Comparison of ENCODE assay signal across 9 cellular contexts in genomic region chr5:81302596-81302995, GRCh38. TPM values are rescaled to one million over a fixed set of nuclear protein-coding genes. Genes with fewer than 3 reads are reported as not detected.
DNase-seq lines count a peak whose midpoint lies in the region; ATAC-seq, FAIRE-seq and TF ChIP-seq lines count a peak whose summit lies in the region.
"Had no signal": no experiment of that assay in that cellular context is flagged by ENCODE, and none has a peak within 500 bp of the region (broad histone marks: within the 10 kb centered on the region; RNA-seq: fewer than 3 reads in every experiment).

No MANE protein-coding gene starts in this region.

- no peak for TF ChIP-seq CTCF in ovary (IDR thresholded peaks at IDR 0.05)

- POLR2A ChIA-PET in activated CD4-positive, alpha-beta memory T cell treated with anti-CD3 and anti-CD28 coated beads for 36 hours (lab: Charles Lee), result interaction anchor here (1.1 kb wide), 1 partner anchor 19 kb away, joined by 6 read pairs; no protein-coding TSS in a partner anchor

- no peak for FAIRE-seq in GM12891 (lab: Jason Lieb, UNC)
- FAIRE-seq: A204.1 had no signal

- no peak overlapping the region for H3K9ac ChIP-seq in iPS-15b (ENCODE audit: low read depth, low read length)

- DNase-seq in T-helper 2 cell treated with Interferon-gamma antibody and Interleukin-4, amounts not matched to agents 5 μg/mL and 100 μg/mL, for 36 hours (ENCODE audit: low spot score), result no peak
- no peak for DNase-seq in T-helper 2 cell
- DNase-seq in activated CD4-positive, alpha-beta memory T cell treated with anti-CD3 and anti-CD28 coated beads for 36 hours, result no peak
- no peak for DNase-seq in stimulated activated naive B cell treated with anti-CD40 and anti-IgM and Interleukin-4, amounts not matched to agents 10 μg/mL and 1 μg/mL and 100 μg/mL, for 72 hours
- DNase-seq in ovary, result no peak
- DNase-seq in GM12891 (ENCODE audit: insufficient read length, low spot score), result no peak
- DNase-seq in SW480 (ENCODE audit: low spot score), result no peak

- peaks cover 7% of the 10 kb centered on the region for H3K4me1 ChIP-seq in iPS-15b (ENCODE audit: control insufficient read depth, insufficient read depth, low read length)
- peaks cover 10% of the 10 kb centered on the region for H3K4me1 ChIP-seq in ovary (ENCODE audit: insufficient read depth)

- H3K27ac Mint-ChIP-seq in T-helper 2 cell treated with Interferon-gamma antibody and Interleukin-4, amounts not matched to agents 5 μg/mL and 100 μg/mL, for 36 hours, result peak overlapping the region; percentile 100
- H3K27ac Mint-ChIP-seq in activated CD4-positive, alpha-beta memory T cell treated with anti-CD3 and anti-CD28 coated beads for 36 hours, result peak overlapping the region; percentile 92
- H3K27ac Mint-ChIP-seq in stimulated activated naive B cell treated with anti-CD40 and anti-IgM and Interleukin-4, amounts not matched to agents 10 μg/mL and 1 μg/mL and 100 μg/mL, for 72 hours, result peak overlapping the region; percentile 96

- no peaks in the 10 kb centered on the region for H3K9me3 Mint-ChIP-seq in T-helper 2 cell treated with Interferon-gamma antibody and Interleukin-4, amounts not matched to agents 5 μg/mL and 100 μg/mL, for 36 hours
- no peaks in the 10 kb centered on the region for H3K9me3 Mint-ChIP-seq in activated CD4-positive, alpha-beta memory T cell treated with anti-CD3 and anti-CD28 coated beads for 36 hours
- H3K9me3 Mint-ChIP-seq in stimulated activated naive B cell treated with anti-CD40 and anti-IgM and Interleukin-4, amounts not matched to agents 10 μg/mL and 1 μg/mL and 100 μg/mL, for 72 hours, result no peaks in the 10 kb centered on the region

- H3K4me1 Mint-ChIP-seq in T-helper 2 cell treated with Interferon-gamma antibody and Interleukin-4, amounts not matched to agents 5 μg/mL and 100 μg/mL, for 36 hours (ENCODE audit: low read depth), result peaks cover 27% of the 10 kb centered on the region
- peaks cover 55% of the 10 kb centered on the region for H3K4me1 Mint-ChIP-seq in activated CD4-positive, alpha-beta memory T cell treated with anti-CD3 and anti-CD28 coated beads for 36 hours (ENCODE audit: low read depth)
- peaks cover 19 to 38% of the 10 kb centered on the region in 2 donors for H3K4me1 Mint-ChIP-seq in stimulated activated naive B cell treated with anti-CD40 and anti-IgM and Interleukin-4, amounts not matched to agents 10 μg/mL and 1 μg/mL and 100 μg/mL, for 72 hours

- peak overlapping the region; percentile 99 for H3K4me3 Mint-ChIP-seq in T-helper 2 cell treated with Interferon-gamma antibody and Interleukin-4, amounts not matched to agents 5 μg/mL and 100 μg/mL, for 36 hours
- H3K4me3 Mint-ChIP-seq in activated CD4-positive, alpha-beta memory T cell treated with anti-CD3 and anti-CD28 coated beads for 36 hours, result peak overlapping the region; percentile 92
- H3K4me3 Mint-ChIP-seq in stimulated activated naive B cell treated with anti-CD40 and anti-IgM and Interleukin-4, amounts not matched to agents 10 μg/mL and 1 μg/mL and 100 μg/mL, for 72 hours, result peak overlapping the region; percentile 93

- 89 to 92% (median 91%) methylated on average over 5 of the region's 5 CpGs for WGBS in ovary, 3 donors

- H3K36me3 Mint-ChIP-seq in T-helper 2 cell treated with Interferon-gamma antibody and Interleukin-4, amounts not matched to agents 5 μg/mL and 100 μg/mL, for 36 hours (ENCODE audit: low read depth), result peaks cover 14% of the 10 kb centered on the region
- H3K36me3 Mint-ChIP-seq in activated CD4-positive, alpha-beta memory T cell treated with anti-CD3 and anti-CD28 coated beads for 36 hours, result peaks cover 12% of the 10 kb centered on the region
- H3K36me3 Mint-ChIP-seq in stimulated activated naive B cell treated with anti-CD40 and anti-IgM and Interleukin-4, amounts not matched to agents 10 μg/mL and 1 μg/mL and 100 μg/mL, for 72 hours, result peaks cover 10 to 11% of the 10 kb centered on the region in 2 donors

- no peaks in the 10 kb centered on the region for H3K27me3 Mint-ChIP-seq in T-helper 2 cell treated with Interferon-gamma antibody and Interleukin-4, amounts not matched to agents 5 μg/mL and 100 μg/mL, for 36 hours (ENCODE audit: low read depth)
- no peaks in the 10 kb centered on the region for H3K27me3 Mint-ChIP-seq in activated CD4-positive, alpha-beta memory T cell treated with anti-CD3 and anti-CD28 coated beads for 36 hours
- H3K27me3 Mint-ChIP-seq in stimulated activated naive B cell treated with anti-CD40 and anti-IgM and Interleukin-4, amounts not matched to agents 10 μg/mL and 1 μg/mL and 100 μg/mL, for 72 hours, result no peaks in the 10 kb centered on the region

- intact Hi-C loops in activated CD4-positive, alpha-beta memory T cell treated with anti-CD3 and anti-CD28 coated beads for 36 hours (cut with micrococcal nuclease), result loop anchor here (5.0 to 10.0 kb wide), 4 partner anchors 340 to 898 kb away; partner anchors contain the start of genes RASGRF2 and ZFYVE16
- intact Hi-C loops in ovary (cut with DNase I), result no loop called here

- H3K36me3 ChIP-seq in iPS-15b (ENCODE audit: control insufficient read depth, insufficient read depth, low read length) (no peaks in the 10 kb centered on the region), ovary (no peaks in the 10 kb centered on the region)

- CTCF ChIA-PET in activated CD4-positive, alpha-beta memory T cell treated with anti-CD3 and anti-CD28 coated beads for 36 hours (lab: Charles Lee), result interaction anchor here (0.6 to 1.9 kb wide), 5 partner anchors 11 to 982 kb away, joined by 3 to 10 read pairs (median 4); no protein-coding TSS in a partner anchor

- TF ChIP-seq EP300 in ovary (IDR thresholded peaks at IDR 0.05), result no peak

- H3K9me3 ChIP-seq in iPS-15b (ENCODE audit: control insufficient read depth, insufficient read depth, low read length) (no peaks in the 10 kb centered on the region), ovary (no peaks in the 10 kb centered on the region)

- no peaks in the 10 kb centered on the region for H3K27me3 ChIP-seq in iPS-15b (ENCODE audit: control insufficient read depth, insufficient read depth, low read length)
- H3K27me3 ChIP-seq in ovary, result no peaks in the 10 kb centered on the region

- H3K4me3 ChIP-seq in iPS-15b (ENCODE audit: low read depth, low read length) (peak overlapping the region; percentile 75), ovary (no peak overlapping the region)

- no peak overlapping the region for H3K27ac ChIP-seq in ovary

- ATAC-seq in stimulated activated naive B cell treated with anti-CD40 and anti-IgM and Interleukin-4, amounts not matched to agents 10 μg/mL and 1 μg/mL and 100 μg/mL, for 72 hours (replicated peaks), result no peak

- TF ChIP-seq POLR2A in ovary (IDR thresholded peaks at IDR 0.05) (no peak), GM12891 (IDR thresholded peaks at IDR 0.05; ENCODE audit: low read depth, low read length) (no peak)

TF ChIP-seq in GM12891, 5 proteins besides CTCF, POLR2A, EP300 and RAD21:
- TF ChIP-seq SPI1 (IDR thresholded peaks at IDR 0.05; ENCODE audit: low read depth, low read length) (no peak), POLR2AphosphoS5 (IDR thresholded peaks at IDR 0.05; ENCODE audit: low read depth, low read length) (no peak), PAX5 (IDR thresholded peaks at IDR 0.05; ENCODE audit: insufficient read depth, low read length, severe bottlenecking) (no peak), POU2F2 (IDR thresholded peaks at IDR 0.05; ENCODE audit: low read depth, low read length) (no peak), TAF1 (IDR thresholded peaks at IDR 0.05; ENCODE audit: low read depth, low read length) (no peak)

RNA-seq across cellular contexts. Expression of gene ZCCHC9, which starts 1.2 kb away (rescaled TPM):
- total RNA-seq in activated CD4-positive, alpha-beta memory T cell treated with anti-CD3 and anti-CD28 coated beads for 36 hours, result 10 to 100 TPM; 42.6 to 49.1 TPM
- 10 to 100 TPM; 14.7 to 23.5 (median 20.0) TPM for total RNA-seq in ovary
- polyA plus RNA-seq in ovary, result 10 to 100 TPM; 20.7 to 27.8 TPM
- polyA plus RNA-seq in GM12891 (2012; ENCODE audit: low read depth, missing spikeins), result 28.1 TPM
